25 cellular contexts compared by ENCODE assay signal in genomic region chr2:196598412-196598811, GRCh38.
"Had no signal": no experiment of that assay in that cellular context is flagged by ENCODE, and none has a peak within 500 bp of the region (broad histone marks: within the 10 kb centered on the region; RNA-seq: fewer than 3 reads in every experiment).

No MANE protein-coding gene starts in this region.

- H3K9me3 Mint-ChIP-seq: naive B cell; nephron; stimulated activated memory B cell treated with anti-CD40 and anti-IgM and Interleukin-4, amounts not matched to agents 10 μg/mL and 1 μg/mL and 100 μg/mL, for 72 hours had no signal

- H3K9ac ChIP-seq: parathyroid adenoma had no signal

- H3K4me1 Mint-ChIP-seq: nephron; stimulated activated memory B cell treated with anti-CD40 and anti-IgM and Interleukin-4, amounts not matched to agents 10 μg/mL and 1 μg/mL and 100 μg/mL, for 72 hours had no signal

- H2AFZ ChIP-seq: hepatocyte, parathyroid adenoma had no signal

- FAIRE-seq: islet of Langerhans had no signal

- H3K4me3 ChIP-seq: dorsolateral prefrontal cortex, esophagus squamous epithelium, hepatocyte, prostate gland, spleen, stomach, thoracic aorta had no signal

- H3K27ac ChIP-seq: dorsolateral prefrontal cortex, epithelial cell of prostate, esophagus squamous epithelium, hepatocyte, parathyroid adenoma, prostate gland, spleen, stomach, thoracic aorta had no signal

- H3K4me3 Mint-ChIP-seq: naive B cell; nephron; stimulated activated memory B cell treated with anti-CD40 and anti-IgM and Interleukin-4, amounts not matched to agents 10 μg/mL and 1 μg/mL and 100 μg/mL, for 72 hours had no signal

- H3K9me3 ChIP-seq: esophagus squamous epithelium, prostate gland, spleen, stomach, thoracic aorta had no signal

- DNase-seq: cortex of kidney; dorsolateral prefrontal cortex; effector memory CD4-positive, alpha-beta T cell; esophagus squamous epithelium; foreskin fibroblast; kidney glomerular epithelial cell; mesendoderm; naive B cell; occipital lobe; retina; spleen; stimulated activated CD4-positive, alpha-beta T cell treated with anti-CD3 and anti-CD28 coated beads, Interleukin-15, amount 100 ng/mL, for 24 hours; stimulated activated CD4-positive, alpha-beta T cell treated with anti-CD3 and anti-CD28 coated beads, Interleukin-1b, Interleukin-23, amount 100 ng/mL, for 48 hours; stimulated activated CD4-positive, alpha-beta T cell treated with anti-CD3 and anti-CD28 coated beads, Interleukin-4, amount 100 ng/mL, for 24 hours; stomach; substantia nigra had no signal

- H3K79me2 ChIP-seq: hepatocyte, parathyroid adenoma had no signal

- H3K27ac Mint-ChIP-seq: naive B cell; nephron; stimulated activated memory B cell treated with anti-CD40 and anti-IgM and Interleukin-4, amounts not matched to agents 10 μg/mL and 1 μg/mL and 100 μg/mL, for 72 hours had no signal

- H3K36me3 ChIP-seq: esophagus squamous epithelium, prostate gland, spleen, stomach, thoracic aorta had no signal

- H3K4me1 ChIP-seq: parathyroid adenoma, prostate gland had no signal

- ATAC-seq: sciatic nerve; stimulated activated memory B cell treated with anti-CD40 and anti-IgM and Interleukin-4, amounts not matched to agents 10 μg/mL and 1 μg/mL and 100 μg/mL, for 72 hours had no signal

- H3K4me2 ChIP-seq: hepatocyte had no signal

- H3K36me3 Mint-ChIP-seq: naive B cell; stimulated activated memory B cell treated with anti-CD40 and anti-IgM and Interleukin-4, amounts not matched to agents 10 μg/mL and 1 μg/mL and 100 μg/mL, for 72 hours had no signal
